8 cellular contexts compared by ENCODE assay signal in the genomic region with DNA sequence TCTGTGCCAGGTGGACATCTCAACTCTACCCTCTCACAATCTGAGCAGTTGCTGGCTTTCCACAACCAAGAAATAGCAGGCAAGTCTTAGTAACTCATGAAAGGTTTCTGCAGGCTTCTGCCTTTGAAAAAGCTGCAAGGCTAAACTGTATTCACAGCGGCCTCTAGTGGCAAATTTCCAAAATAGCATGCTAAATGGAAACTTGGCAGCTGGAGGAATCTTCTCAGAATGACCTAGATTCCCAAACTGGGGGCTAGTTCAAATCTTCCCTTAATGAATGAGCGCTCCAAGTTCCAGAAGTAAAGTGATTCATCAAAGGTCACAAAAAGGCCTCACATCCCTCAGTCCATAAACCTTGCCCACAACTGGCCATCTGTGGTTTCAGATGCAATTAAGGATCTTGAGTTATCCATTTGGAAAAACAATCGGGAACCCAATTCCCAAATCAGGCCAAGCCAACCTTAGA. TPM values are rescaled to one million over a fixed set of nuclear protein-coding genes. Genes with fewer than 3 reads are reported as not detected.
A peak's percentile ranks its signal among the peaks of the same experiment; 100 is the strongest.
DNase-seq lines count a peak whose midpoint lies in the region; ATAC-seq and TF ChIP-seq lines count a peak whose summit lies in the region.

No MANE protein-coding gene starts in this region.

- POLR2A ChIA-PET in HEK293T (lab: Yijun Ruan, JAX) = no interaction called here

- peak; percentile 49 for DNase-seq in Calu3
- peak; percentile 64 for DNase-seq in HEK293T (ENCODE audit: extremely low spot score)
- DNase-seq in NCI-H82 (lab: John Stamatoyannopoulos, UW) = peak; percentile 88
- DNase-seq in anterior cingulate cortex (lab: John Stamatoyannopoulos, UW) = peak in 37 of 58 donors; percentile 21 to 82 (median 39)
- peak; percentile 77 for DNase-seq in right atrium auricular region (ENCODE audit: low spot score)
- no peak for DNase-seq in retinal pigment epithelial cell (ENCODE audit: low read depth)

- CTCF ChIA-PET in Calu3 (lab: Charles Lee) (interaction anchor here (0.6 to 3.2 kb wide), 8 partner anchors 23 to 551 kb away, joined by 3 to 15 read pairs (median 4); no protein-coding TSS in a partner anchor), HEK293T (lab: Yijun Ruan, JAX) (interaction anchor here (0.6 to 5.8 kb wide), 12 partner anchors 9 to 167 kb away, joined by 3 to 41 read pairs (median 4); a partner anchor contains a TSS)

- peaks cover 21% of the 10 kb centered on the region for H3K36me3 Mint-ChIP-seq in Calu3 (ENCODE audit: insufficient read depth, unreplicated experiment)

- H3K4me1 ChIP-seq in right atrium auricular region = peaks cover 0 to 77% of the 10 kb centered on the region in 2 donors

- peak overlapping the region; percentile 81 to 91 for H3K27ac ChIP-seq in right atrium auricular region

- no peaks in the 10 kb centered on the region for H3K9me3 Mint-ChIP-seq in Calu3 (ENCODE audit: low read depth, unreplicated experiment)

- no peak overlapping the region for H3K4me3 ChIP-seq in right atrium auricular region
- no peak overlapping the region for H3K4me3 ChIP-seq in retinal pigment epithelial cell (ENCODE audit: low read length)

- ATAC-seq in HG02798 (IDR thresholded peaks at IDR 0.05; ENCODE audit: poor library complexity, unreplicated experiment) = no peak
- no peak for ATAC-seq in GM21360 (IDR thresholded peaks at IDR 0.05; ENCODE audit: unreplicated experiment)

- H3K27me3 Mint-ChIP-seq in Calu3 (ENCODE audit: unreplicated experiment) = peaks cover 3% of the 10 kb centered on the region

- no peaks in the 10 kb centered on the region for H3K9me3 ChIP-seq in right atrium auricular region

- H3K4me1 Mint-ChIP-seq in Calu3 (ENCODE audit: low read depth, unreplicated experiment) = peaks cover 41% of the 10 kb centered on the region

- peaks cover 7% of the 10 kb centered on the region for H3K36me3 ChIP-seq in right atrium auricular region

- H3K4me3 Mint-ChIP-seq in Calu3 (ENCODE audit: low read depth, unreplicated experiment) = no peak overlapping the region

- intact Hi-C loops in Calu3 (cut with micrococcal nuclease; ENCODE audit: unreplicated experiment) = loop anchor here (1.0 to 5.0 kb wide), 3 partner anchors 69 to 234 kb away; no protein-coding TSS in a partner anchor

- H3K27me3 ChIP-seq in right atrium auricular region = no peaks in the 10 kb centered on the region

- H3K27ac Mint-ChIP-seq in Calu3 (ENCODE audit: unreplicated experiment) = no peak overlapping the region

- peak; percentile 46 for TF ChIP-seq CTCF in Calu3 (IDR thresholded peaks at IDR 0.05; ENCODE audit: unreplicated experiment)
- peak; percentile 42 to 86 for TF ChIP-seq CTCF in right atrium auricular region (IDR thresholded peaks at IDR 0.05)
- peak; percentile 84 for TF ChIP-seq CTCF in retinal pigment epithelial cell (conservative IDR thresholded peaks at IDR 0.05; ENCODE audit: low read depth, low read length)

- no TSS peak for BruUV-seq in Calu3 (replicated peaks; lab: Mats Ljungman, UMichigan)

TF ChIP-seq in HEK293T, 16 proteins besides CTCF, POLR2A, EP300 and RAD21:
- TF ChIP-seq ARNT (IDR thresholded peaks at IDR 0.05) = no peak
- TF ChIP-seq SP1 (IDR thresholded peaks at IDR 0.05) = no peak
- TF ChIP-seq HDGF (IDR thresholded peaks at IDR 0.05; ENCODE audit: borderline replicate concordance) = no peak
- TF ChIP-seq TARDBP (IDR thresholded peaks at IDR 0.05) = no peak
- TF ChIP-seq L3MBTL2 (conservative IDR thresholded peaks at IDR 0.05) = no peak
- no peak for TF ChIP-seq FOXK2 (IDR thresholded peaks at IDR 0.05)
- no peak for TF ChIP-seq NFRKB (IDR thresholded peaks at IDR 0.05)
- TF ChIP-seq BHLHE40 (IDR thresholded peaks at IDR 0.05; ENCODE audit: borderline replicate concordance) = no peak
- no peak for TF ChIP-seq ELF4 (IDR thresholded peaks at IDR 0.05)
- no peak for TF ChIP-seq ZNF384 (IDR thresholded peaks at IDR 0.05)
- TF ChIP-seq FOXA1 (IDR thresholded peaks at IDR 0.05) = no peak
- TF ChIP-seq CTBP1 (IDR thresholded peaks at IDR 0.05; ENCODE audit: borderline replicate concordance) = no peak
- TF ChIP-seq FOXM1 (IDR thresholded peaks at IDR 0.05; ENCODE audit: borderline replicate concordance) = no peak
- no peak for TF ChIP-seq SUZ12 (IDR thresholded peaks at IDR 0.05)
- TF ChIP-seq, protein P1, sequence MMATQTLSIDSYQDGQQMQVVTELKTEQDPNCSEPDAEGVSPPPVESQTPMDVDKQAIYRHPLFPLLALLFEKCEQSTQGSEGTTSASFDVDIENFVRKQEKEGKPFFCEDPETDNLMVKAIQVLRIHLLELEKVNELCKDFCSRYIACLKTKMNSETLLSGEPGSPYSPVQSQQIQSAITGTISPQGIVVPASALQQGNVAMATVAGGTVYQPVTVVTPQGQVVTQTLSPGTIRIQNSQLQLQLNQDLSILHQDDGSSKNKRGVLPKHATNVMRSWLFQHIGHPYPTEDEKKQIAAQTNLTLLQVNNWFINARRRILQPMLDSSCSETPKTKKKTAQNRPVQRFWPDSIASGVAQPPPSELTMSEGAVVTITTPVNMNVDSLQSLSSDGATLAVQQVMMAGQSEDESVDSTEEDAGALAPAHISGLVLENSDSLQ (IDR thresholded peaks at IDR 0.05) = no peak
- TF ChIP-seq LEF1 (IDR thresholded peaks at IDR 0.05; ENCODE audit: borderline replicate concordance) = no peak

RNA-seq across cellular contexts. Expression of a gene that starts 11.9 kb away (rescaled TPM):
- 0.12 TPM in 1 of 2 replicates, not detected in the other for total RNA-seq in Calu3 (2022)
- 10 to 100 TPM; 36.7 to 47.4 TPM for total RNA-seq in right atrium auricular region

RNA-seq across cellular contexts. Expression of a gene that starts 23.4 kb away (rescaled TPM):
- total RNA-seq in Calu3 (2022) (59.6 and 64.4 TPM in 2 replicates), right atrium auricular region (10 to 100 TPM; 41.1 to 53.7 TPM)

RNA-seq across cellular contexts. Expression of a gene that starts 34.6 kb away (rescaled TPM):
- total RNA-seq in Calu3 (2022) (58.3 and 61.1 TPM in 2 replicates), right atrium auricular region (10 to 100 TPM; 55.0 to 59.5 TPM)

Comparison
In these comparisons a context has a peak if more than half of its experiments do, and no peak if none do; other contexts are left out.
1. RNA of a gene that starts 11.9 kb away (total RNA-seq): 36.7 to 47.4 TPM in right atrium auricular region; 0.12 TPM in Calu3; every median in the first group is over 10 times any median in the second.
2. Peak in every context shown above with its lines, with median percentiles within 50 percentile points of each other: CTCF ChIP-seq.